In genomic region chr21:38803075-38803474, GRCh38 we compare ENCODE assay signal across 29 cellular contexts. TPM values are rescaled to one million over a fixed set of nuclear protein-coding genes. Genes with fewer than 3 reads are reported as not detected.
DNase-seq lines count a peak whose midpoint lies in the region; ATAC-seq, FAIRE-seq and TF ChIP-seq lines count a peak whose summit lies in the region.
"Had no signal": no experiment of that assay in that cellular context is flagged by ENCODE, and none has a peak within 500 bp of the region (broad histone marks: within the 10 kb centered on the region; RNA-seq: fewer than 3 reads in every experiment).

No MANE protein-coding gene starts in this region.

- no peaks in the 10 kb centered on the region for H3K9me3 Mint-ChIP-seq in CD4-positive, alpha-beta T cell
- peaks cover 2% of the 10 kb centered on the region for H3K9me3 Mint-ChIP-seq in progenitor cell of endocrine pancreas (ENCODE audit: low read depth)
- H3K9me3 Mint-ChIP-seq: activated B cell treated with CpG ODN at 0.5 μM for 24 hours; activated CD4-positive, alpha-beta T cell treated with anti-CD3 and anti-CD28 coated beads, Interleukin-2, amount 10 ng/mL, durations not matched to agents 7 days and 5 days; activated T-cell treated with anti-CD3 and anti-CD28 coated beads, Interleukin-2, amount 50 U/mL, for 24 hours had no signal

- DNase-seq in CD4-positive, alpha-beta T cell, result no peak
- no peak for DNase-seq in RWPE1 (ENCODE audit: low spot score)
- no peak for DNase-seq in foreskin keratinocyte
- DNase-seq in progenitor cell of endocrine pancreas (ENCODE audit: low spot score, unreplicated experiment), result no peak
- no peak for DNase-seq in activated CD4-positive, alpha-beta T cell treated with anti-CD3 and anti-CD28 coated beads, Interleukin-2, amount 50 U/mL, for 4 hours
- DNase-seq in H54 (ENCODE audit: insufficient read length, low spot score), result no peak
- no peak for DNase-seq in Kasumi-1 (lab: John Stamatoyannopoulos, UW)
- DNase-seq in dorsolateral prefrontal cortex, result no peak
- DNase-seq: activated B cell treated with CpG ODN at 0.5 μM for 24 hours; activated CD4-positive, alpha-beta T cell treated with anti-CD3 and anti-CD28 coated beads, Interleukin-2, amount 10 ng/mL, durations not matched to agents 7 days and 5 days; activated gamma-delta T cell treated with Interleukin-2 at 50 U/mL for 16 hours; activated T-cell treated with anti-CD3 and anti-CD28 coated beads, Interleukin-2, amount 50 U/mL, for 24 hours; BE2C; central memory CD4-positive, alpha-beta T cell; hypothalamus; left cardiac atrium; MV-4-11; NCI-H1436; NCI-H226; NCI-H526 treated with DMSO at 0.1 percent for 48 hours; nucleus accumbens; sigmoid colon; stimulated activated CD4-positive, alpha-beta T cell treated with anti-CD3 and anti-CD28 coated beads, Interleukin-4, amount 100 ng/mL, for 24 hours; T-helper 1 cell; tibial artery had no signal

- H3K27me3 Mint-ChIP-seq in CD4-positive, alpha-beta T cell, result no peaks in the 10 kb centered on the region
- H3K27me3 Mint-ChIP-seq in progenitor cell of endocrine pancreas, result no peaks in the 10 kb centered on the region
- H3K27me3 Mint-ChIP-seq: activated CD4-positive, alpha-beta T cell treated with anti-CD3 and anti-CD28 coated beads, Interleukin-2, amount 10 ng/mL, durations not matched to agents 7 days and 5 days had no signal

- H3K9me3 ChIP-seq in CD4-positive, alpha-beta T cell (ENCODE audit: control insufficient read depth, low read length), result no peaks in the 10 kb centered on the region
- H3K9me3 ChIP-seq: BE2C, prostate gland, sigmoid colon, tibial artery had no signal

- intact Hi-C loops in CD4-positive, alpha-beta T cell (cut with DNase I, micrococcal nuclease), result loop anchor here in 1 of 2 experiments (10.0 kb wide), 2 partner anchors 582 to 642 kb away; partner anchors contain the start of gene LCA5L
- intact Hi-C loops in dorsolateral prefrontal cortex (cut with DNase I), result loop anchor here in 1 of 2 donors (10.0 kb wide), 1 partner anchor 112 kb away; no protein-coding TSS in a partner anchor

- H3K27me3 ChIP-seq in CD4-positive, alpha-beta T cell (ENCODE audit: control insufficient read depth, insufficient read depth, low read length), result no peaks in the 10 kb centered on the region
- no peaks in the 10 kb centered on the region for H3K27me3 ChIP-seq in foreskin keratinocyte
- peaks cover 0 to 7% (median 0%) of the 10 kb centered on the region in 45 donors for H3K27me3 ChIP-seq in dorsolateral prefrontal cortex
- H3K27me3 ChIP-seq: BE2C, sigmoid colon, tibial artery had no signal

- peaks cover 36% of the 10 kb centered on the region for H3K4me1 ChIP-seq in foreskin keratinocyte
- H3K4me1 ChIP-seq: prostate gland had no signal

- peak overlapping the region; percentile 52 for H3K4me3 Mint-ChIP-seq in CD4-positive, alpha-beta T cell
- H3K4me3 Mint-ChIP-seq in progenitor cell of endocrine pancreas (ENCODE audit: low read depth), result peak overlapping the region; percentile 5
- H3K4me3 Mint-ChIP-seq: activated B cell treated with CpG ODN at 0.5 μM for 24 hours; activated CD4-positive, alpha-beta T cell treated with anti-CD3 and anti-CD28 coated beads, Interleukin-2, amount 10 ng/mL, durations not matched to agents 7 days and 5 days; activated T-cell treated with anti-CD3 and anti-CD28 coated beads, Interleukin-2, amount 50 U/mL, for 24 hours had no signal

- CTCF ChIA-PET in CD4-positive, alpha-beta T cell (lab: Charles Lee), result no interaction called here
- CTCF ChIA-PET in RWPE1 (lab: Yijun Ruan, JAX), result interaction anchor here (0.6 kb wide), 1 partner anchor 338 kb away, joined by 3 read pairs; no protein-coding TSS in a partner anchor

- H3K27ac ChIP-seq in CD4-positive, alpha-beta T cell (ENCODE audit: low read depth, low read length), result no peak overlapping the region
- H3K27ac ChIP-seq in RWPE1, result peak overlapping the region; percentile 94
- peak overlapping the region; percentile 100 for H3K27ac ChIP-seq in foreskin keratinocyte
- H3K27ac ChIP-seq in dorsolateral prefrontal cortex, result no peak overlapping the region
- H3K27ac ChIP-seq: prostate gland, sigmoid colon, tibial artery had no signal

- H3K4me1 Mint-ChIP-seq in CD4-positive, alpha-beta T cell (ENCODE audit: low read depth), result peaks cover 20% of the 10 kb centered on the region
- peaks cover 43% of the 10 kb centered on the region for H3K4me1 Mint-ChIP-seq in progenitor cell of endocrine pancreas (ENCODE audit: low read depth)

- H3K27ac Mint-ChIP-seq in CD4-positive, alpha-beta T cell, result no peak overlapping the region
- H3K27ac Mint-ChIP-seq in progenitor cell of endocrine pancreas, result peak overlapping the region; percentile 13
- H3K27ac Mint-ChIP-seq: activated B cell treated with CpG ODN at 0.5 μM for 24 hours; activated CD4-positive, alpha-beta T cell treated with anti-CD3 and anti-CD28 coated beads, Interleukin-2, amount 10 ng/mL, durations not matched to agents 7 days and 5 days; activated T-cell treated with anti-CD3 and anti-CD28 coated beads, Interleukin-2, amount 50 U/mL, for 24 hours had no signal

- no peak overlapping the region for H3K4me3 ChIP-seq in dorsolateral prefrontal cortex
- H3K4me3 ChIP-seq: GM12878, prostate gland, sigmoid colon, tibial artery had no signal

- no peak for TF ChIP-seq POLR2A in H54 (IDR thresholded peaks at IDR 0.05; ENCODE audit: low read depth, low read length)

- ATAC-seq in CD4-positive, alpha-beta T cell (ENCODE audit: poor library complexity), result no peak
- no peak for ATAC-seq in foreskin keratinocyte
- ATAC-seq: GM12878, HCT116, left cardiac atrium had no signal

- FAIRE-seq in H54 (lab: Jason Lieb, UNC), result no peak
- FAIRE-seq: endometrium, GM12878 had no signal

- POLR2A ChIA-PET in CD4-positive, alpha-beta T cell (lab: Charles Lee), result interaction anchor here (2.6 kb wide), 1 partner anchor 35 kb away, joined by 7 read pairs; no protein-coding TSS in a partner anchor
- POLR2A ChIA-PET in RWPE1 (lab: Yijun Ruan, JAX; ENCODE audit: low non-redundant PET), result interaction anchor here (0.7 kb wide), 1 partner anchor 53 kb away, joined by 7 read pairs; no protein-coding TSS in a partner anchor

- no peak for TF ChIP-seq CTCF in CD4-positive, alpha-beta T cell (IDR thresholded peaks at IDR 0.05)
- TF ChIP-seq CTCF in RWPE1 (conservative IDR thresholded peaks at IDR 0.05; ENCODE audit: low read depth) (no peak), foreskin keratinocyte (conservative IDR thresholded peaks at IDR 0.05) (no peak), progenitor cell of endocrine pancreas (IDR thresholded peaks at IDR 0.05; ENCODE audit: unreplicated experiment) (no peak), dorsolateral prefrontal cortex (IDR thresholded peaks at IDR 0.05 in 54 of 56, conservative IDR thresholded peaks at IDR 0.05 in 2 of 56; ENCODE audit: low read depth in 1 of 56, partially characterized antibody in 56 of 56) (no peak)

- H3K36me3 Mint-ChIP-seq in CD4-positive, alpha-beta T cell (ENCODE audit: low read depth), result no peaks in the 10 kb centered on the region
- no peaks in the 10 kb centered on the region for H3K36me3 Mint-ChIP-seq in progenitor cell of endocrine pancreas (ENCODE audit: insufficient read depth)

RNA-seq across cellular contexts. Expression of gene ETS2, which starts 2.7 kb away (rescaled TPM):
- total RNA-seq in CD4-positive, alpha-beta T cell, result 10 to 100 TPM; 11.4 to 13.9 TPM
- 46.4 and 61.5 TPM in 2 replicates for total RNA-seq in foreskin keratinocyte
- 21.4 and 32.5 TPM in 2 replicates for polyA plus RNA-seq in foreskin keratinocyte
- 43.9 and 48.9 TPM in 2 replicates for total RNA-seq in progenitor cell of endocrine pancreas
- 100 to 1,000 TPM in 86 of 120 experiments, 10 to 100 TPM in 34; 47.9 to 194 (median 111) TPM for total RNA-seq in dorsolateral prefrontal cortex

Comparison
In these comparisons a context has a peak if more than half of its experiments do, and no peak if none do; other contexts are left out.
1. H3K27ac ChIP-seq: peak in RWPE1 (single experiment) and foreskin keratinocyte (single experiment); none in CD4-positive, alpha-beta T cell (single experiment) and dorsolateral prefrontal cortex (0 of 59).